1 cellular context compared by ENCODE assay signal in genomic region chr3:58471025-58471887, GRCh38.
TF ChIP-seq lines count a peak whose summit lies in the region.

No MANE protein-coding gene starts in this region.

TF ChIP-seq in HCT116, 20 proteins besides CTCF, POLR2A, EP300 and RAD21 (continued from another document):
- TF ChIP-seq REST (IDR thresholded peaks at IDR 0.05; ENCODE audit: low read depth) (no peak), ZBTB33 (IDR thresholded peaks at IDR 0.05; ENCODE audit: extremely low read depth, insufficient replicate concordance, low read length) (peak; percentile 47), SIN3A (IDR thresholded peaks at IDR 0.05; ENCODE audit: low read depth) (peak; percentile 88), EZH2 (IDR thresholded peaks at IDR 0.05) (no peak), EGR1 (IDR thresholded peaks at IDR 0.05; ENCODE audit: low read depth) (no peak), TCF7L2 (IDR thresholded peaks at IDR 0.05; ENCODE audit: borderline replicate concordance, extremely low read depth, insufficient read depth, insufficient read length) (peak; percentile 70), ATF3 (IDR thresholded peaks at IDR 0.05) (no peak), MAX (IDR thresholded peaks at IDR 0.05) (peak; percentile 85), CBX3 (IDR thresholded peaks at IDR 0.05; ENCODE audit: low read depth) (peak; percentile 80)
TF ChIP-seq in HCT116: peak in this region for 11.
